In the genomic region with DNA sequence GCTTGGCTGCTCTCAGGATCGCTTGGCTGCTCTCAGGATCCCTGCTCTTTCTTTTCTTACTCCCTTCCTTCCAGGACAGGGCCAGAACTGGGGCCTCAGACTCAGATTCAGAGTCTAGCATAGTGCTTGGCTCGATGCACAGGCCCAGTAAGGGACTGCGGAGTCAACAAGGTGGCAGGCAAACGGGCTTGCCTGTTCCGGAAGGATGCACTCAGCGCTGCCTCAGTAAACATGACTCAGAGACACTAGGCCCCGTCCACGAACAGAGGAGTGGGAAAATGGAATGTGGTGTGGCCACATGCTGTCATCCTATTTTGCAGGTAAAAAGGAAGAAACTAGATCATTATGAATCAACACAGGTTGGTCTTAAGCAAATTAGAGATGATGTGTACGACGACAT, we compare ENCODE assay signal across 21 cellular contexts. TPM values are rescaled to one million over a fixed set of nuclear protein-coding genes. Genes with fewer than 3 reads are reported as not detected.
DNase-seq lines count a peak whose midpoint lies in the region; ATAC-seq, FAIRE-seq and TF ChIP-seq lines count a peak whose summit lies in the region.
"Had no signal": no experiment of that assay in that cellular context is flagged by ENCODE, and none has a peak within 500 bp of the region (broad histone marks: within the 10 kb centered on the region; RNA-seq: fewer than 3 reads in every experiment).

No MANE protein-coding gene starts in this region.

- 68% methylated on average over 8 of the region's 10 CpGs for WGBS in mesenchymal stem cell

- no peak overlapping the region for H2BK5ac ChIP-seq in mesenchymal stem cell (ENCODE audit: low read depth, low read length, poor library complexity, severe bottlenecking)

- no peak overlapping the region for H2BK12ac ChIP-seq in mesenchymal stem cell (ENCODE audit: low read length in 2 of 2)

- no peak overlapping the region for H2AFZ ChIP-seq in mesenchymal stem cell (ENCODE audit: low read depth, low read length)

- H3K4me3 ChIP-seq in Caco-2 (ENCODE audit: low read depth, low read length) (no peak overlapping the region), bronchial epithelial cell (ENCODE audit: low read depth, low read length) (no peak overlapping the region), mesenchymal stem cell (ENCODE audit: insufficient read depth in 1 of 2, low read depth in 1 of 2, low read length in 2 of 2) (no peak overlapping the region)
- H3K4me3 ChIP-seq: coronary artery, suprapubic skin had no signal

- peaks cover 2% of the 10 kb centered on the region for H3K79me1 ChIP-seq in mesenchymal stem cell (replicated peaks; ENCODE audit: low read length, poor library complexity, severe bottlenecking)

- H3K4me3 Mint-ChIP-seq in Caco-2 (ENCODE audit: unreplicated experiment), result no peak overlapping the region

- H3K23ac ChIP-seq in mesenchymal stem cell (ENCODE audit: low read length in 2 of 2), result peak overlapping the region in 1 of 2 experiments; percentile 27

- intact Hi-C loops in Caco-2 (cut with micrococcal nuclease; ENCODE audit: unreplicated experiment), result no loop called here

- CTCF ChIA-PET in Caco-2 (lab: Charles Lee), result no interaction called here

- BruUV-seq in Caco-2 (replicated peaks; lab: Mats Ljungman, UMichigan), result no TSS peak

- H3K9me3 ChIP-seq in Caco-2 (no peaks in the 10 kb centered on the region), mesenchymal stem cell (ENCODE audit: control insufficient read depth, low read length) (no peaks in the 10 kb centered on the region)
- H3K9me3 ChIP-seq: suprapubic skin had no signal

- no peak overlapping the region for H4K8ac ChIP-seq in mesenchymal stem cell (ENCODE audit: low read length)

- no peak overlapping the region for H3K14ac ChIP-seq in mesenchymal stem cell (ENCODE audit: low read length in 2 of 2)

- no peak overlapping the region for H2BK15ac ChIP-seq in mesenchymal stem cell (ENCODE audit: low read depth, poor library complexity, severe bottlenecking)

- H2BK120ac ChIP-seq in mesenchymal stem cell (ENCODE audit: low read depth, low read length), result no peak overlapping the region

- peaks cover 58% of the 10 kb centered on the region for H3K36me3 Mint-ChIP-seq in Caco-2 (ENCODE audit: insufficient read depth, unreplicated experiment)

- H3K27ac ChIP-seq in mesenchymal stem cell (ENCODE audit: low read length, poor library complexity, severe bottlenecking), result peak overlapping the region; percentile 75
- H3K27ac ChIP-seq: coronary artery, suprapubic skin had no signal

- H3K36me3 ChIP-seq in Caco-2 (ENCODE audit: control insufficient read depth, insufficient read depth, low read length) (peaks cover 9% of the 10 kb centered on the region), bronchial epithelial cell (ENCODE audit: control insufficient read depth, insufficient read depth, low read length) (peaks cover 28% of the 10 kb centered on the region), mesenchymal stem cell (ENCODE audit: control insufficient read depth in 1 of 2, insufficient read depth in 2 of 2, low read depth in 1 of 2, low read length in 2 of 2) (peaks cover 63 to 70% of the 10 kb centered on the region in 2 experiments)

- no peak overlapping the region for H3K9ac ChIP-seq in mesenchymal stem cell (ENCODE audit: low read length)

- no peak for TF ChIP-seq CTCF in Caco-2 (IDR thresholded peaks at IDR 0.05; ENCODE audit: insufficient read depth in 1 of 2, low read depth in 1 of 2, low read length in 1 of 2, severe bottlenecking in 1 of 2, unreplicated experiment in 1 of 2)
- no peak for TF ChIP-seq CTCF in bronchial epithelial cell (IDR thresholded peaks at IDR 0.05; ENCODE audit: insufficient read depth, low read length, severe bottlenecking)

- FAIRE-seq in HTR-8/SVneo (lab: Jason Lieb, UNC) (peak; percentile 40), bronchial epithelial cell (lab: Jason Lieb, UNC) (peak; percentile 64), GM12891 (lab: Jason Lieb, UNC) (no peak)
- FAIRE-seq: H1 had no signal

- POLR2A ChIA-PET in Caco-2 (lab: Charles Lee), result no interaction called here

- no peak overlapping the region for H2AK5ac ChIP-seq in mesenchymal stem cell (ENCODE audit: low read length, severe bottlenecking)

- TF ChIP-seq POLR2A in GM12891 (IDR thresholded peaks at IDR 0.05; ENCODE audit: low read depth, low read length), result no peak

- no peak overlapping the region for H3K4me2 ChIP-seq in mesenchymal stem cell (ENCODE audit: low read length, poor library complexity, severe bottlenecking)

- H3K27ac Mint-ChIP-seq in Caco-2 (ENCODE audit: unreplicated experiment), result peak overlapping the region; percentile 23

- no peak overlapping the region for H3K18ac ChIP-seq in mesenchymal stem cell (ENCODE audit: low read depth in 1 of 2, low read length in 2 of 2)

- H3K4me1 Mint-ChIP-seq in Caco-2 (ENCODE audit: low read depth, unreplicated experiment), result no peaks in the 10 kb centered on the region

- ATAC-seq in HG03439 (IDR thresholded peaks at IDR 0.05; ENCODE audit: unreplicated experiment), result no peak
- ATAC-seq: right cardiac atrium had no signal

- no peaks in the 10 kb centered on the region for H3K27me3 Mint-ChIP-seq in Caco-2 (ENCODE audit: insufficient read depth, unreplicated experiment)

- no peak for DNase-seq in Caco-2
- no peak for DNase-seq in HTR-8/SVneo (ENCODE audit: insufficient read length, low spot score)
- DNase-seq in bronchial epithelial cell (ENCODE audit: low read depth), result peak; percentile 89
- DNase-seq in mesenchymal stem cell, result no peak
- DNase-seq in cerebellum (ENCODE audit: low spot score), result no peak
- no peak for DNase-seq in stimulated activated CD4-positive, alpha-beta T cell treated with anti-CD3 and anti-CD28 coated beads, Interleukin-4, amount 100 ng/mL, for 24 hours
- DNase-seq in GM12891 (ENCODE audit: insufficient read length, low spot score), result no peak
- DNase-seq: activated CD4-positive, alpha-beta T cell treated with anti-CD3 and anti-CD28 coated beads, Interleukin-2, amount 50 U/mL, for 48 hours; activated gamma-delta T cell treated with Interleukin-2 at 50 U/mL for 16 hours; C1 segment of cervical spinal cord; DMS153; hippocampal formation; Karpas-422; NCI-H2029; NCI-H524; T-helper 1 cell had no signal

- H3K4me1 ChIP-seq in Caco-2 (no peaks in the 10 kb centered on the region), mesenchymal stem cell (ENCODE audit: control insufficient read depth, insufficient read depth, low read depth, low read length) (peaks cover 39% of the 10 kb centered on the region)

- no peak overlapping the region for H4K91ac ChIP-seq in mesenchymal stem cell (ENCODE audit: low read length)

- H3K9me3 Mint-ChIP-seq in Caco-2 (ENCODE audit: unreplicated experiment), result no peaks in the 10 kb centered on the region

- H3K4ac ChIP-seq in mesenchymal stem cell (ENCODE audit: low read depth in 1 of 2, low read length in 2 of 2), result no peak overlapping the region

- H3K27me3 ChIP-seq in Caco-2 (replicated peaks; ENCODE audit: control insufficient read depth, insufficient read depth, low read length), result no peaks in the 10 kb centered on the region
- H3K27me3 ChIP-seq in bronchial epithelial cell (ENCODE audit: control insufficient read depth, insufficient read depth, low read length), result no peaks in the 10 kb centered on the region
- no peaks in the 10 kb centered on the region for H3K27me3 ChIP-seq in mesenchymal stem cell (ENCODE audit: control insufficient read depth in 1 of 2, insufficient read depth in 1 of 2, low read length in 2 of 2)
- H3K27me3 ChIP-seq: suprapubic skin had no signal

TF ChIP-seq in GM12891, 5 proteins besides CTCF, POLR2A, EP300 and RAD21:
- no peak for TF ChIP-seq SPI1 (IDR thresholded peaks at IDR 0.05; ENCODE audit: low read depth, low read length)
- TF ChIP-seq POU2F2 (IDR thresholded peaks at IDR 0.05; ENCODE audit: low read depth, low read length), result no peak
- TF ChIP-seq PAX5 (IDR thresholded peaks at IDR 0.05; ENCODE audit: insufficient read depth, low read length, severe bottlenecking), result no peak
- no peak for TF ChIP-seq POLR2AphosphoS5 (IDR thresholded peaks at IDR 0.05; ENCODE audit: low read depth, low read length)
- TF ChIP-seq TAF1 (IDR thresholded peaks at IDR 0.05; ENCODE audit: low read depth, low read length), result no peak

RNA-seq across cellular contexts. Expression of a gene that starts 9.8 kb away (rescaled TPM):
- 6.7 and 7.7 TPM in 2 replicates for total RNA-seq in Caco-2 (2022)
- 76.1 and 80.1 TPM in 2 replicates for total RNA-seq in bronchial epithelial cell
- 5.4 TPM for polyA plus RNA-seq in mesenchymal stem cell (2013, experiment 1 of 2)
- polyA plus RNA-seq in mesenchymal stem cell (2013, experiment 2 of 2), result 5.4 TPM
- 3.3 TPM for total RNA-seq in cerebellum
- polyA plus RNA-seq in GM12891 (2012; ENCODE audit: low read depth, missing spikeins), result 0.27 TPM

RNA-seq across cellular contexts. Expression of a gene that starts 40.5 kb away (rescaled TPM):
- total RNA-seq in Caco-2 (2022) (81.3 and 87.6 TPM in 2 replicates), bronchial epithelial cell (29.2 and 30.5 TPM in 2 replicates), cerebellum (85.0 TPM)
- polyA plus RNA-seq in mesenchymal stem cell (2013, experiment 1 of 2), result 20.6 TPM
- 19.8 TPM for polyA plus RNA-seq in mesenchymal stem cell (2013, experiment 2 of 2)
- polyA plus RNA-seq in GM12891 (2012; ENCODE audit: low read depth, missing spikeins), result 20.6 TPM

RNA-seq across cellular contexts. Expression of a gene that starts 58.8 kb away (rescaled TPM):
- total RNA-seq in Caco-2 (2022), result 37.6 and 39.2 TPM in 2 replicates
- total RNA-seq in bronchial epithelial cell, result 15.8 and 21.8 TPM in 2 replicates
- polyA plus RNA-seq in mesenchymal stem cell (2013, experiment 1 of 2), result 7.8 TPM
- polyA plus RNA-seq in mesenchymal stem cell (2013, experiment 2 of 2), result 6.8 TPM
- 39.6 TPM for total RNA-seq in cerebellum
- polyA plus RNA-seq in GM12891 (2012; ENCODE audit: low read depth, missing spikeins), result 14.6 TPM
